8 cellular contexts compared by ENCODE assay signal in the genomic region with DNA sequence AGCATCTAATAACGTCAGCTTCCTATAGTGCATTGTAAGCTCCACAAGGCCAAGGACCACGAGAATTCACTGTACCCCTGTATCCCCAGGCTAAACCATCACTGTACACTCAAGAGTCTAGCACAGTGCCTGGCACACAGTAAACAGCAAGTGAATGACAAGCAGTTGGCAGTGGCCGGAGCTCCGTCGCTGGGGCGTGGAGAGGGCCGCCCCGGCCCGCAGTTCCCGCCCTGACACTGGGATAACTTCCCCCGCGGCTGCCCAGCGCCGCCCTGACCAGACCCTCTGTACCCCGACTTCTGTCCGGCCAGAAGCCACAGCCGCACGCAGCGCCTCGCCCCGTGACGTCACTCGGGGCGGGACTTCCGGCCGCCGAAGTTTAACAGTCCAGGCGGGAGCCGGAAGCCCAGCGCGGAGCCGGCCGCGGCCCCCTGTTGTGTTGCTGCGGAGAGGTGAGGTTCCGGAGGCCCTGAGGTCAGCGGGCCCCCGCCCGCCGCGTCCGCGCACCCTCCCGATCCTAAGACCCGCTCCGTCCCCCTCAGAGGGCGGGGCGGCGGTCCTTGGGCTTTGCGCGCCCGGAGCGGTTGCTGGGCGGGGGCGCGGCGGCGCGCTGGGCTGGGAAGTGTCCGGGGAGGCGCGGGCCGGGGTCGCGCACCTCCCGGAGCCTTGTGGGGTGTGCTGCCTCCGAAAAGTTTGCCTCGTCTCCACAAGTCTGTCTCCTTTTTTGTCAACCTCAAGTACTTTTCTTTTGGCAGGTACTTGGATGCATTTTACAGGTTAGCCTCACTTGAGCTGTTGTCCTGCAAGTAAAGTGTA. TPM values are rescaled to one million over a fixed set of nuclear protein-coding genes. Genes with fewer than 3 reads are reported as not detected.
DNase-seq lines count a peak whose midpoint lies in the region; ATAC-seq and TF ChIP-seq lines count a peak whose summit lies in the region.

A gene with protein sequence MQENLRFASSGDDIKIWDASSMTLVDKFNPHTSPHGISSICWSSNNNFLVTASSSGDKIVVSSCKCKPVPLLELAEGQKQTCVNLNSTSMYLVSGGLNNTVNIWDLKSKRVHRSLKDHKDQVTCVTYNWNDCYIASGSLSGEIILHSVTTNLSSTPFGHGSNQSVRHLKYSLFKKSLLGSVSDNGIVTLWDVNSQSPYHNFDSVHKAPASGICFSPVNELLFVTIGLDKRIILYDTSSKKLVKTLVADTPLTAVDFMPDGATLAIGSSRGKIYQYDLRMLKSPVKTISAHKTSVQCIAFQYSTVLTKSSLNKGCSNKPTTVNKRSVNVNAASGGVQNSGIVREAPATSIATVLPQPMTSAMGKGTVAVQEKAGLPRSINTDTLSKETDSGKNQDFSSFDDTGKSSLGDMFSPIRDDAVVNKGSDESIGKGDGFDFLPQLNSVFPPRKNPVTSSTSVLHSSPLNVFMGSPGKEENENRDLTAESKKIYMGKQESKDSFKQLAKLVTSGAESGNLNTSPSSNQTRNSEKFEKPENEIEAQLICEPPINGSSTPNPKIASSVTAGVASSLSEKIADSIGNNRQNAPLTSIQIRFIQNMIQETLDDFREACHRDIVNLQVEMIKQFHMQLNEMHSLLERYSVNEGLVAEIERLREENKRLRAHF (plus strand): TSS at position 409 of the 816 bp plus-strand sequence. CDS start 2,503 bp downstream, outside the sequence.

- TF ChIP-seq CTCF in GM13976 (IDR thresholded peaks at IDR 0.05; ENCODE audit: borderline replicate concordance, control extremely low read depth, extremely low read depth, insufficient read depth, missing control alignments) (no peak), left ventricle myocardium inferior (IDR thresholded peaks at IDR 0.05; ENCODE audit: borderline replicate concordance) (no peak), prostate gland (IDR thresholded peaks at IDR 0.05) (no peak), upper lobe of right lung (IDR thresholded peaks at IDR 0.05) (no peak)

- peak; percentile 95 for DNase-seq in GM13976 (ENCODE audit: low spot score)
- peak; percentile 57 for DNase-seq in NCI-H1092 treated with DMSO at 0.1 percent for 48 hours (lab: John Stamatoyannopoulos, UW)
- peak; percentile 76 to 78 (median 77) for DNase-seq in T-helper 17 cell
- peak; percentile 10 to 87 (median 60) for DNase-seq in amygdala (lab: John Stamatoyannopoulos, UW)
- DNase-seq in left ventricle myocardium inferior = peak; percentile 87
- DNase-seq in prostate gland (ENCODE audit: low spot score) = peak; percentile 73
- peak; percentile 95 for DNase-seq in upper lobe of right lung

- intact Hi-C loops in left ventricle myocardium inferior (cut with micrococcal nuclease) (no loop called here), prostate gland (cut with DNase I) (no loop called here), upper lobe of right lung (cut with DNase I) (no loop called here)

- ATAC-seq in HG02642 (IDR thresholded peaks at IDR 0.05; ENCODE audit: poor library complexity, unreplicated experiment) = peak; percentile 96
- peak; percentile 82 for ATAC-seq in T-helper 17 cell
- peak; percentile 98 for ATAC-seq in upper lobe of right lung

- H3K27me3 ChIP-seq in left ventricle myocardium inferior (ENCODE audit: low read depth) (no peaks in the 10 kb centered on the region), prostate gland (replicated peaks; ENCODE audit: insufficient read depth) (no peaks in the 10 kb centered on the region), upper lobe of right lung (no peaks in the 10 kb centered on the region)

- H3K4me3 Mint-ChIP-seq in T-helper 17 cell = peak within 1 kb of the TSS; percentile 95

- H3K4me1 Mint-ChIP-seq in T-helper 17 cell = peaks cover 28% of the 10 kb centered on the region

- peak within 1 kb of the TSS; percentile 91 for H3K4me3 ChIP-seq in left ventricle myocardium inferior
- H3K4me3 ChIP-seq in prostate gland = peak within 1 kb of the TSS; percentile 88 to 94
- H3K4me3 ChIP-seq in upper lobe of right lung = peak within 1 kb of the TSS; percentile 97

- H3K9me3 ChIP-seq in T-helper 17 cell (ENCODE audit: control insufficient read depth, low read length, poor library complexity, severe bottlenecking) (no peaks in the 10 kb centered on the region), left ventricle myocardium inferior (replicated peaks) (no peaks in the 10 kb centered on the region), prostate gland (no peaks in the 10 kb centered on the region), upper lobe of right lung (no peaks in the 10 kb centered on the region)

- peak within 1 kb of the TSS; percentile 97 for H3K27ac Mint-ChIP-seq in T-helper 17 cell

- H3K27ac ChIP-seq in left ventricle myocardium inferior (replicated peaks) (peak within 1 kb of the TSS; percentile 87), prostate gland (peak within 1 kb of the TSS; percentile 91 to 92), upper lobe of right lung (peak within 1 kb of the TSS; percentile 89)

- under 1% methylated on average over 62 of the region's 68 CpGs for WGBS in prostate gland

- H3K4me1 ChIP-seq in left ventricle myocardium inferior (peaks cover 37% of the 10 kb centered on the region), prostate gland (replicated peaks) (peaks cover 3% of the 10 kb centered on the region), upper lobe of right lung (peaks cover 12% of the 10 kb centered on the region)

- no peaks in the 10 kb centered on the region for H3K36me3 Mint-ChIP-seq in T-helper 17 cell (ENCODE audit: low read depth)

- H3K27me3 Mint-ChIP-seq in T-helper 17 cell = peaks cover 6% of the 10 kb centered on the region

- TF ChIP-seq POLR2A in prostate gland (IDR thresholded peaks at IDR 0.05) = peak; percentile 78

- in situ Hi-C loops in GM13976 (cut with MboI; ENCODE audit: low sequenced_read_pairs, unreplicated experiment) = no loop called here

- no peaks in the 10 kb centered on the region for H3K36me3 ChIP-seq in left ventricle myocardium inferior
- no peaks in the 10 kb centered on the region for H3K36me3 ChIP-seq in prostate gland
- no peaks in the 10 kb centered on the region for H3K36me3 ChIP-seq in upper lobe of right lung

RNA-seq across cellular contexts. Expression of the gene that starts here (rescaled TPM):
- total RNA-seq in T-helper 17 cell = 10 to 100 TPM; 19.6 to 23.0 TPM
- total RNA-seq in left ventricle myocardium inferior = 15.2 TPM
- 10 to 100 TPM; 22.8 to 29.8 TPM for total RNA-seq in prostate gland
- total RNA-seq in upper lobe of right lung = 17.8 TPM

Comparison
In these comparisons a context has a peak if more than half of its experiments do, and no peak if none do; other contexts are left out.
1. Peak in every context shown above with its lines: DNase-seq, ATAC-seq, H3K4me3 ChIP-seq and H3K27ac ChIP-seq.